In genomic region chr13:34310539-34310938, GRCh38 we compare ENCODE assay signal across 2 cellular contexts.
TF ChIP-seq lines count a peak whose summit lies in the region.

No MANE protein-coding gene starts in this region.

TF ChIP-seq in SK-N-SH, 30 proteins besides CTCF, POLR2A, EP300 and RAD21 (continued from another document):
- TF ChIP-seq MEF2A (IDR thresholded peaks at IDR 0.05; ENCODE audit: borderline replicate concordance, low read depth) (no peak), CHD2 (IDR thresholded peaks at IDR 0.05; ENCODE audit: low read length, partially characterized antibody) (no peak), USF2 (IDR thresholded peaks at IDR 0.05; ENCODE audit: borderline replicate concordance, low read depth, low read length) (no peak)

TF ChIP-seq in SK-N-SH treated with all-trans-retinoic acid at 6 μM for 48 hours, 23 proteins besides CTCF, POLR2A, EP300 and RAD21 (continued from another document):
- TF ChIP-seq TSHZ2 (CRISPR knock-in tag; IDR thresholded peaks at IDR 0.05), result no peak
- no peak for TF ChIP-seq ARNTL (CRISPR knock-in tag; IDR thresholded peaks at IDR 0.05; ENCODE audit: borderline replicate concordance, low read depth)
- no peak for TF ChIP-seq ZNF70 (CRISPR knock-in tag; IDR thresholded peaks at IDR 0.05)
- TF ChIP-seq POU6F1 (CRISPR knock-in tag; IDR thresholded peaks at IDR 0.05; ENCODE audit: borderline replicate concordance, low read depth), result no peak
